1 cellular context compared by ENCODE assay signal in the genomic region with DNA sequence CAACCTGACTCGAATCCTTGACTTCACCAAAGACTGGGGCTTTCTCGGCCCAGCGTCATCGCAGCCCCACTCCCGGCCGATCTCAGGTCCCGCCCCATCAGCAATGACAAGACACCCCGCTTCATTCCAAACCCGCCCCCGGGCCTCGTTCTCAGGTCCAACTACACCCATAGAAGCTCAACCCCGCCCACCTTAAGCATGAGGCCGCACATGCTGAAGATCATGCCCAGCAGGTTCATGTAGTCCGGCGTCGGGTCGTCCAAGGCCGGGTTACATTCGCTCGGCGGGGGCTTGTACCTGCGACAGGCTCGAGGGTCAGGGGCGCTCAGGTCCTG.
TF ChIP-seq lines count a peak whose summit lies in the region.

No MANE protein-coding gene starts in this region.

TF ChIP-seq in HepG2, 621 proteins besides CTCF, POLR2A, EP300 and RAD21 (continued from another document and continues in another):
- TF ChIP-seq, protein P1, sequence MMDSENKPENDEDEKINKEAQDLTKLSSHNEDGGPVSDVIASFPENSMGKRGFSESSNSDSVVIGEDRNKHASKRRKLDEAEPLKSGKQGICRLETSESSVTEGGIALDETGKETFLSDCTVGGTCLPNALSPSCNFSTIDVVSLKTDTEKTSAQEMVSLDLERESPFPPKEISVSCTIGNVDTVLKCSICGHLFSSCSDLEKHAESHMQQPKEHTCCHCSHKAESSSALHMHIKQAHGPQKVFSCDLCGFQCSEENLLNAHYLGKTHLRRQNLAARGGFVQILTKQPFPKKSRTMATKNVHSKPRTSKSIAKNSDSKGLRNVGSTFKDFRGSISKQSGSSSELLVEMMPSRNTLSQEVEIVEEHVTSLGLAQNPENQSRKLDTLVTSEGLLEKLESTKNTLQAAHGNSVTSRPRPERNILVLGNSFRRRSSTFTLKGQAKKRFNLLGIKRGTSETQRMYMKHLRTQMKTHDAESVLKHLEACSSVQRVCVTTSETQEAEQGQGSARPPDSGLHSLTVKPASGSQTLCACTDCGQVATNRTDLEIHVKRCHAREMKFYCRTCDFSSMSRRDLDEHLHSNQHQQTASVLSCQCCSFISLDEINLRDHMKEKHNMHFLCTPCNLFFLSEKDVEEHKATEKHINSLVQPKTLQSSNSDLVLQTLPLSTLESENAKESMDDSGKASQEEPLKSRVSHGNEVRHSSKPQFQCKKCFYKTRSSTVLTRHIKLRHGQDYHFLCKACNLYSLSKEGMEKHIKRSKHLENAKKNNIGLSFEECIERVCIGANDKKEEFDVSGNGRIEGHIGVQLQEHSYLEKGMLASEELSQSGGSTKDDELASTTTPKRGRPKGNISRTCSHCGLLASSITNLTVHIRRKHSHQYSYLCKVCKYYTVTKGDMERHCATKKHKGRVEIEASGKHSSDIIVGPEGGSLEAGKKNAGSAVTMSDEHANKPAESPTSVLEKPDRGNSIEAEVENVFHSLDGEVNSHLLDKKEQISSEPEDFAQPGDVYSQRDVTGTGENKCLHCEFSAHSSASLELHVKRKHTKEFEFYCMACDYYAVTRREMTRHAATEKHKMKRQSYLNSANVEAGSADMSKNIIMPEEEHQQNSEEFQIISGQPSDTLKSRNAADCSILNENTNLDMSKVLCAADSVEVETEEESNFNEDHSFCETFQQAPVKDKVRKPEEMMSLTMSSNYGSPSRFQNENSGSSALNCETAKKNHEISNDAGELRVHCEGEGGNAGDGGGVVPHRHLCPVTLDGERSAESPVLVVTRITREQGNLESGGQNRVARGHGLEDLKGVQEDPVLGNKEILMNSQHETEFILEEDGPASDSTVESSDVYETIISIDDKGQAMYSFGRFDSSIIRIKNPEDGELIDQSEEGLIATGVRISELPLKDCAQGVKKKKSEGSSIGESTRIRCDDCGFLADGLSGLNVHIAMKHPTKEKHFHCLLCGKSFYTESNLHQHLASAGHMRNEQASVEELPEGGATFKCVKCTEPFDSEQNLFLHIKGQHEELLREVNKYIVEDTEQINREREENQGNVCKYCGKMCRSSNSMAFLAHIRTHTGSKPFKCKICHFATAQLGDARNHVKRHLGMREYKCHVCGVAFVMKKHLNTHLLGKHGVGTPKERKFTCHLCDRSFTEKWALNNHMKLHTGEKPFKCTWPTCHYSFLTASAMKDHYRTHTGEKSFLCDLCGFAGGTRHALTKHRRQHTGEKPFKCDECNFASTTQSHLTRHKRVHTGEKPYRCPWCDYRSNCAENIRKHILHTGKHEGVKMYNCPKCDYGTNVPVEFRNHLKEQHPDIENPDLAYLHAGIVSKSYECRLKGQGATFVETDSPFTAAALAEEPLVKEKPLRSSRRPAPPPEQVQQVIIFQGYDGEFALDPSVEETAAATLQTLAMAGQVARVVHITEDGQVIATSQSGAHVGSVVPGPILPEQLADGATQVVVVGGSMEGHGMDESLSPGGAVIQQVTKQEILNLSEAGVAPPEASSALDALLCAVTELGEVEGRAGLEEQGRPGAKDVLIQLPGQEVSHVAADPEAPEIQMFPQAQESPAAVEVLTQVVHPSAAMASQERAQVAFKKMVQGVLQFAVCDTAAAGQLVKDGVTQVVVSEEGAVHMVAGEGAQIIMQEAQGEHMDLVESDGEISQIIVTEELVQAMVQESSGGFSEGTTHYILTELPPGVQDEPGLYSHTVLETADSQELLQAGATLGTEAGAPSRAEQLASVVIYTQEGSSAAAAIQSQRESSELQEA (CRISPR knock-in tag; IDR thresholded peaks at IDR 0.05; ENCODE audit: not compliant biosample characterization), result peak; percentile 29
- TF ChIP-seq, protein P2, sequence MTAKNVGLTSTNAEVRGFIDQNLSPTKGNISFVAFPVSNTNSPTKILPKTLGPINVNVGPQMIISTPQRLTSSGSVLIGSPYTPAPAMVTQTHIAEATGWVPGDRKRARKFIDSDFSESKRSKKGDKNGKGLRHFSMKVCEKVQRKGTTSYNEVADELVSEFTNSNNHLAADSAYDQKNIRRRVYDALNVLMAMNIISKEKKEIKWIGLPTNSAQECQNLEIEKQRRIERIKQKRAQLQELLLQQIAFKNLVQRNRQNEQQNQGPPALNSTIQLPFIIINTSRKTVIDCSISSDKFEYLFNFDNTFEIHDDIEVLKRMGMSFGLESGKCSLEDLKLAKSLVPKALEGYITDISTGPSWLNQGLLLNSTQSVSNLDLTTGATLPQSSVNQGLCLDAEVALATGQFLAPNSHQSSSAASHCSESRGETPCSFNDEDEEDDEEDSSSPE (CRISPR knock-in tag; IDR thresholded peaks at IDR 0.05), result no peak
- TF ChIP-seq ZNF3 (CRISPR knock-in tag; IDR thresholded peaks at IDR 0.05) (no peak), U2AF1 (optimal IDR thresholded peaks at IDR 0.05; ENCODE audit: low read depth, low read length) (no peak), GTF2F1 (IDR thresholded peaks at IDR 0.05; ENCODE audit: low read length) (no peak), FOXJ3 (CRISPR knock-in tag; IDR thresholded peaks at IDR 0.05; ENCODE audit: borderline replicate concordance) (no peak), NR2C2 (CRISPR knock-in tag; IDR thresholded peaks at IDR 0.05; ENCODE audit: borderline replicate concordance) (no peak), ZNF160 (CRISPR knock-in tag; IDR thresholded peaks at IDR 0.05) (no peak), TMF1 (CRISPR knock-in tag; IDR thresholded peaks at IDR 0.05; ENCODE audit: low read depth) (no peak), PHF21A (CRISPR knock-in tag; IDR thresholded peaks at IDR 0.05) (no peak), XRCC5 (optimal IDR thresholded peaks at IDR 0.05; ENCODE audit: low read length) (no peak), AKAP8 (CRISPR knock-in tag; IDR thresholded peaks at IDR 0.05) (no peak), FOXA1 (IDR thresholded peaks at IDR 0.05) (no peak), FOXA1 (CRISPR knock-in tag; IDR thresholded peaks at IDR 0.05) (no peak), HNF4A (CRISPR knock-in tag; IDR thresholded peaks at IDR 0.05) (no peak), ZFP82 (CRISPR knock-in tag; IDR thresholded peaks at IDR 0.05; ENCODE audit: borderline replicate concordance) (no peak), ZMYM4 (CRISPR knock-in tag; IDR thresholded peaks at IDR 0.05) (no peak), NRL (CRISPR knock-in tag; IDR thresholded peaks at IDR 0.05; ENCODE audit: borderline replicate concordance) (peak; percentile 69; the same call in 1 of the 2 replicates), ZNF792 (CRISPR knock-in tag; IDR thresholded peaks at IDR 0.05) (no peak), NFKB2 (CRISPR knock-in tag; IDR thresholded peaks at IDR 0.05; ENCODE audit: borderline replicate concordance) (no peak), EED (CRISPR knock-in tag; IDR thresholded peaks at IDR 0.05) (no peak), CHCHD3 (CRISPR knock-in tag; IDR thresholded peaks at IDR 0.05) (no peak), ZNF17 (CRISPR knock-in tag; IDR thresholded peaks at IDR 0.05) (no peak), ZBTB7B (CRISPR knock-in tag; IDR thresholded peaks at IDR 0.05) (no peak)
- TF ChIP-seq, protein P3, sequence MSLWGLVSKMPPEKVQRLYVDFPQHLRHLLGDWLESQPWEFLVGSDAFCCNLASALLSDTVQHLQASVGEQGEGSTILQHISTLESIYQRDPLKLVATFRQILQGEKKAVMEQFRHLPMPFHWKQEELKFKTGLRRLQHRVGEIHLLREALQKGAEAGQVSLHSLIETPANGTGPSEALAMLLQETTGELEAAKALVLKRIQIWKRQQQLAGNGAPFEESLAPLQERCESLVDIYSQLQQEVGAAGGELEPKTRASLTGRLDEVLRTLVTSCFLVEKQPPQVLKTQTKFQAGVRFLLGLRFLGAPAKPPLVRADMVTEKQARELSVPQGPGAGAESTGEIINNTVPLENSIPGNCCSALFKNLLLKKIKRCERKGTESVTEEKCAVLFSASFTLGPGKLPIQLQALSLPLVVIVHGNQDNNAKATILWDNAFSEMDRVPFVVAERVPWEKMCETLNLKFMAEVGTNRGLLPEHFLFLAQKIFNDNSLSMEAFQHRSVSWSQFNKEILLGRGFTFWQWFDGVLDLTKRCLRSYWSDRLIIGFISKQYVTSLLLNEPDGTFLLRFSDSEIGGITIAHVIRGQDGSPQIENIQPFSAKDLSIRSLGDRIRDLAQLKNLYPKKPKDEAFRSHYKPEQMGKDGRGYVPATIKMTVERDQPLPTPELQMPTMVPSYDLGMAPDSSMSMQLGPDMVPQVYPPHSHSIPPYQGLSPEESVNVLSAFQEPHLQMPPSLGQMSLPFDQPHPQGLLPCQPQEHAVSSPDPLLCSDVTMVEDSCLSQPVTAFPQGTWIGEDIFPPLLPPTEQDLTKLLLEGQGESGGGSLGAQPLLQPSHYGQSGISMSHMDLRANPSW (CRISPR knock-in tag; IDR thresholded peaks at IDR 0.05; ENCODE audit: borderline replicate concordance), result no peak
- TF ChIP-seq, protein P4, sequence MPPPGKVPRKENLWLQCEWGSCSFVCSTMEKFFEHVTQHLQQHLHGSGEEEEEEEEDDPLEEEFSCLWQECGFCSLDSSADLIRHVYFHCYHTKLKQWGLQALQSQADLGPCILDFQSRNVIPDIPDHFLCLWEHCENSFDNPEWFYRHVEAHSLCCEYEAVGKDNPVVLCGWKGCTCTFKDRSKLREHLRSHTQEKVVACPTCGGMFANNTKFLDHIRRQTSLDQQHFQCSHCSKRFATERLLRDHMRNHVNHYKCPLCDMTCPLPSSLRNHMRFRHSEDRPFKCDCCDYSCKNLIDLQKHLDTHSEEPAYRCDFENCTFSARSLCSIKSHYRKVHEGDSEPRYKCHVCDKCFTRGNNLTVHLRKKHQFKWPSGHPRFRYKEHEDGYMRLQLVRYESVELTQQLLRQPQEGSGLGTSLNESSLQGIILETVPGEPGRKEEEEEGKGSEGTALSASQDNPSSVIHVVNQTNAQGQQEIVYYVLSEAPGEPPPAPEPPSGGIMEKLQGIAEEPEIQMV (CRISPR knock-in tag; IDR thresholded peaks at IDR 0.05; ENCODE audit: low read depth), result no peak
- TF ChIP-seq, protein P5, sequence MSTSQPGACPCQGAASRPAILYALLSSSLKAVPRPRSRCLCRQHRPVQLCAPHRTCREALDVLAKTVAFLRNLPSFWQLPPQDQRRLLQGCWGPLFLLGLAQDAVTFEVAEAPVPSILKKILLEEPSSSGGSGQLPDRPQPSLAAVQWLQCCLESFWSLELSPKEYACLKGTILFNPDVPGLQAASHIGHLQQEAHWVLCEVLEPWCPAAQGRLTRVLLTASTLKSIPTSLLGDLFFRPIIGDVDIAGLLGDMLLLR (CRISPR knock-in tag; IDR thresholded peaks at IDR 0.05), result no peak
- TF ChIP-seq, protein P6, sequence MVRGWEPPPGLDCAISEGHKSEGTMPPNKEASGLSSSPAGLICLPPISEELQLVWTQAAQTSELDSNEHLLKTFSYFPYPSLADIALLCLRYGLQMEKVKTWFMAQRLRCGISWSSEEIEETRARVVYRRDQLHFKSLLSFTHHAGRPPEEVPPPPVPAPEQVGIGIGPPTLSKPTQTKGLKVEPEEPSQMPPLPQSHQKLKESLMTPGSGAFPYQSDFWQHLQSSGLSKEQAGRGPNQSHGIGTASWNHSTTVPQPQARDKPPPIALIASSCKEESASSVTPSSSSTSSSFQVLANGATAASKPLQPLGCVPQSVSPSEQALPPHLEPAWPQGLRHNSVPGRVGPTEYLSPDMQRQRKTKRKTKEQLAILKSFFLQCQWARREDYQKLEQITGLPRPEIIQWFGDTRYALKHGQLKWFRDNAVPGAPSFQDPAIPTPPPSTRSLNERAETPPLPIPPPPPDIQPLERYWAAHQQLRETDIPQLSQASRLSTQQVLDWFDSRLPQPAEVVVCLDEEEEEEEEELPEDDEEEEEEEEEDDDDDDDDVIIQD (CRISPR knock-in tag; IDR thresholded peaks at IDR 0.05; ENCODE audit: low read depth), result no peak
- TF ChIP-seq, protein P7, sequence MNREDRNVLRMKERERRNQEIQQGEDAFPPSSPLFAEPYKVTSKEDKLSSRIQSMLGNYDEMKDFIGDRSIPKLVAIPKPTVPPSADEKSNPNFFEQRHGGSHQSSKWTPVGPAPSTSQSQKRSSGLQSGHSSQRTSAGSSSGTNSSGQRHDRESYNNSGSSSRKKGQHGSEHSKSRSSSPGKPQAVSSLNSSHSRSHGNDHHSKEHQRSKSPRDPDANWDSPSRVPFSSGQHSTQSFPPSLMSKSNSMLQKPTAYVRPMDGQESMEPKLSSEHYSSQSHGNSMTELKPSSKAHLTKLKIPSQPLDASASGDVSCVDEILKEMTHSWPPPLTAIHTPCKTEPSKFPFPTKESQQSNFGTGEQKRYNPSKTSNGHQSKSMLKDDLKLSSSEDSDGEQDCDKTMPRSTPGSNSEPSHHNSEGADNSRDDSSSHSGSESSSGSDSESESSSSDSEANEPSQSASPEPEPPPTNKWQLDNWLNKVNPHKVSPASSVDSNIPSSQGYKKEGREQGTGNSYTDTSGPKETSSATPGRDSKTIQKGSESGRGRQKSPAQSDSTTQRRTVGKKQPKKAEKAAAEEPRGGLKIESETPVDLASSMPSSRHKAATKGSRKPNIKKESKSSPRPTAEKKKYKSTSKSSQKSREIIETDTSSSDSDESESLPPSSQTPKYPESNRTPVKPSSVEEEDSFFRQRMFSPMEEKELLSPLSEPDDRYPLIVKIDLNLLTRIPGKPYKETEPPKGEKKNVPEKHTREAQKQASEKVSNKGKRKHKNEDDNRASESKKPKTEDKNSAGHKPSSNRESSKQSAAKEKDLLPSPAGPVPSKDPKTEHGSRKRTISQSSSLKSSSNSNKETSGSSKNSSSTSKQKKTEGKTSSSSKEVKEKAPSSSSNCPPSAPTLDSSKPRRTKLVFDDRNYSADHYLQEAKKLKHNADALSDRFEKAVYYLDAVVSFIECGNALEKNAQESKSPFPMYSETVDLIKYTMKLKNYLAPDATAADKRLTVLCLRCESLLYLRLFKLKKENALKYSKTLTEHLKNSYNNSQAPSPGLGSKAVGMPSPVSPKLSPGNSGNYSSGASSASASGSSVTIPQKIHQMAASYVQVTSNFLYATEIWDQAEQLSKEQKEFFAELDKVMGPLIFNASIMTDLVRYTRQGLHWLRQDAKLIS (CRISPR knock-in tag; IDR thresholded peaks at IDR 0.05), result no peak
- TF ChIP-seq, protein P8, sequence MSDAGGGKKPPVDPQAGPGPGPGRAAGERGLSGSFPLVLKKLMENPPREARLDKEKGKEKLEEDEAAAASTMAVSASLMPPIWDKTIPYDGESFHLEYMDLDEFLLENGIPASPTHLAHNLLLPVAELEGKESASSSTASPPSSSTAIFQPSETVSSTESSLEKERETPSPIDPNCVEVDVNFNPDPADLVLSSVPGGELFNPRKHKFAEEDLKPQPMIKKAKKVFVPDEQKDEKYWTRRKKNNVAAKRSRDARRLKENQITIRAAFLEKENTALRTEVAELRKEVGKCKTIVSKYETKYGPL (CRISPR knock-in tag; IDR thresholded peaks at IDR 0.05), result no peak
- TF ChIP-seq, protein P9, sequence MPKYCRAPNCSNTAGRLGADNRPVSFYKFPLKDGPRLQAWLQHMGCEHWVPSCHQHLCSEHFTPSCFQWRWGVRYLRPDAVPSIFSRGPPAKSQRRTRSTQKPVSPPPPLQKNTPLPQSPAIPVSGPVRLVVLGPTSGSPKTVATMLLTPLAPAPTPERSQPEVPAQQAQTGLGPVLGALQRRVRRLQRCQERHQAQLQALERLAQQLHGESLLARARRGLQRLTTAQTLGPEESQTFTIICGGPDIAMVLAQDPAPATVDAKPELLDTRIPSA (CRISPR knock-in tag; IDR thresholded peaks at IDR 0.05; ENCODE audit: borderline replicate concordance), result no peak
- TF ChIP-seq, protein P10, sequence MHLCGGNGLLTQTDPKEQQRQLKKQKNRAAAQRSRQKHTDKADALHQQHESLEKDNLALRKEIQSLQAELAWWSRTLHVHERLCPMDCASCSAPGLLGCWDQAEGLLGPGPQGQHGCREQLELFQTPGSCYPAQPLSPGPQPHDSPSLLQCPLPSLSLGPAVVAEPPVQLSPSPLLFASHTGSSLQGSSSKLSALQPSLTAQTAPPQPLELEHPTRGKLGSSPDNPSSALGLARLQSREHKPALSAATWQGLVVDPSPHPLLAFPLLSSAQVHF (CRISPR knock-in tag; IDR thresholded peaks at IDR 0.05), result 0 out of 2 replicates have a peak, but pooled peaks have one; percentile 4
- TF ChIP-seq, protein P11, sequence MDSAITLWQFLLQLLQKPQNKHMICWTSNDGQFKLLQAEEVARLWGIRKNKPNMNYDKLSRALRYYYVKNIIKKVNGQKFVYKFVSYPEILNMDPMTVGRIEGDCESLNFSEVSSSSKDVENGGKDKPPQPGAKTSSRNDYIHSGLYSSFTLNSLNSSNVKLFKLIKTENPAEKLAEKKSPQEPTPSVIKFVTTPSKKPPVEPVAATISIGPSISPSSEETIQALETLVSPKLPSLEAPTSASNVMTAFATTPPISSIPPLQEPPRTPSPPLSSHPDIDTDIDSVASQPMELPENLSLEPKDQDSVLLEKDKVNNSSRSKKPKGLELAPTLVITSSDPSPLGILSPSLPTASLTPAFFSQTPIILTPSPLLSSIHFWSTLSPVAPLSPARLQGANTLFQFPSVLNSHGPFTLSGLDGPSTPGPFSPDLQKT (CRISPR knock-in tag; IDR thresholded peaks at IDR 0.05; ENCODE audit: borderline replicate concordance), result no peak
